1 cellular context compared by ENCODE assay signal in the genomic region with DNA sequence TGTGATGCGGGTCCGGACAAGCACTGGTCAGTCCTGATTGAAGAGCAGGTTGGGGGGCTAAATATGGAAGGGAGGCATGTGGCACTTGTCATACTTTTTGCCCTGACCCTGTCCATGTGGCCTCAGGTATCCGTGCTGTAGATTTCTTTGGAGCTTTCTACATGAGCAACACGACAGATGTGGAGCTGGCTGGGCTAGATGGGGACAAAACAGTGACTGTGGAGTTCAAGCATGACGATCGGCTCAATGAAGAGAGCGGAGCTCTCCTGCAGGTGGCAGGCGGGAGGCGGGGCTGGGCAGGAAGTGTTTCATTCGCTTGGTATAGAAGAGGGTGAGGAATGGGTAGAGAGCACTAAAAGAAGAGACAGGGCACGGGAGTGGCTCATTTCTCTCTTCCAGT.
TF ChIP-seq lines count a peak whose summit lies in the region.

No MANE protein-coding gene starts in this region.

TF ChIP-seq in HepG2, 621 proteins besides CTCF, POLR2A, EP300 and RAD21:
- TF ChIP-seq, protein P1, sequence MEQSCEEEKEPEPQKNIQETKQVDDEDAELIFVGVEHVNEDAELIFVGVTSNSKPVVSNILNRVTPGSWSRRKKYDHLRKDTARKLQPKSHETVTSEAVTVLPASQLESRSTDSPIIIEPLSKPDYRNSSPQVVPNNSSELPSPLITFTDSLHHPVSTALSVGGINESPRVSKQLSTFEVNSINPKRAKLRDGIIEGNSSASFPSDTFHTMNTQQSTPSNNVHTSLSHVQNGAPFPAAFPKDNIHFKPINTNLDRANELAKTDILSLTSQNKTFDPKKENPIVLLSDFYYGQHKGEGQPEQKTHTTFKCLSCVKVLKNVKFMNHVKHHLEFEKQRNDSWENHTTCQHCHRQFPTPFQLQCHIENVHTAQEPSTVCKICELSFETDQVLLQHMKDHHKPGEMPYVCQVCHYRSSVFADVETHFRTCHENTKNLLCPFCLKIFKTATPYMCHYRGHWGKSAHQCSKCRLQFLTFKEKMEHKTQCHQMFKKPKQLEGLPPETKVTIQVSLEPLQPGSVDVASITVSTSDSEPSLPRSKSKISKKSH (CRISPR knock-in tag; IDR thresholded peaks at IDR 0.05; ENCODE audit: borderline replicate concordance), result no peak
- TF ChIP-seq, protein P2, sequence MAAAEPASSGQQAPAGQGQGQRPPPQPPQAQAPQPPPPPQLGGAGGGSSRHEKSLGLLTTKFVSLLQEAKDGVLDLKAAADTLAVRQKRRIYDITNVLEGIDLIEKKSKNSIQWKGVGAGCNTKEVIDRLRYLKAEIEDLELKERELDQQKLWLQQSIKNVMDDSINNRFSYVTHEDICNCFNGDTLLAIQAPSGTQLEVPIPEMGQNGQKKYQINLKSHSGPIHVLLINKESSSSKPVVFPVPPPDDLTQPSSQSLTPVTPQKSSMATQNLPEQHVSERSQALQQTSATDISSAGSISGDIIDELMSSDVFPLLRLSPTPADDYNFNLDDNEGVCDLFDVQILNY (CRISPR knock-in tag; conservative IDR thresholded peaks at IDR 0.05), result no peak
- TF ChIP-seq ZNF225 (CRISPR knock-in tag; IDR thresholded peaks at IDR 0.05), result no peak
- TF ChIP-seq HIVEP1 (CRISPR knock-in tag; IDR thresholded peaks at IDR 0.05), result no peak
- no peak for TF ChIP-seq ZNF367 (CRISPR knock-in tag; IDR thresholded peaks at IDR 0.05; ENCODE audit: borderline replicate concordance)
- TF ChIP-seq, protein P3, sequence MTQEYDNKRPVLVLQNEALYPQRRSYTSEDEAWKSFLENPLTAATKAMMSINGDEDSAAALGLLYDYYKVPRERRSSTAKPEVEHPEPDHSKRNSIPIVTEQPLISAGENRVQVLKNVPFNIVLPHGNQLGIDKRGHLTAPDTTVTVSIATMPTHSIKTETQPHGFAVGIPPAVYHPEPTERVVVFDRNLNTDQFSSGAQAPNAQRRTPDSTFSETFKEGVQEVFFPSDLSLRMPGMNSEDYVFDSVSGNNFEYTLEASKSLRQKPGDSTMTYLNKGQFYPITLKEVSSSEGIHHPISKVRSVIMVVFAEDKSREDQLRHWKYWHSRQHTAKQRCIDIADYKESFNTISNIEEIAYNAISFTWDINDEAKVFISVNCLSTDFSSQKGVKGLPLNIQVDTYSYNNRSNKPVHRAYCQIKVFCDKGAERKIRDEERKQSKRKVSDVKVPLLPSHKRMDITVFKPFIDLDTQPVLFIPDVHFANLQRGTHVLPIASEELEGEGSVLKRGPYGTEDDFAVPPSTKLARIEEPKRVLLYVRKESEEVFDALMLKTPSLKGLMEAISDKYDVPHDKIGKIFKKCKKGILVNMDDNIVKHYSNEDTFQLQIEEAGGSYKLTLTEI (CRISPR knock-in tag; conservative IDR thresholded peaks at IDR 0.05), result no peak
- TF ChIP-seq NKX3-1 (CRISPR knock-in tag; IDR thresholded peaks at IDR 0.05), result no peak
- no peak for TF ChIP-seq ZNF670 (CRISPR knock-in tag; IDR thresholded peaks at IDR 0.05; ENCODE audit: borderline replicate concordance)
- TF ChIP-seq KLF12 (CRISPR knock-in tag; IDR thresholded peaks at IDR 0.05; ENCODE audit: borderline replicate concordance), result no peak
- TF ChIP-seq NFIB (CRISPR knock-in tag; IDR thresholded peaks at IDR 0.05; ENCODE audit: borderline replicate concordance), result no peak
- no peak for TF ChIP-seq FOXA3 (CRISPR knock-in tag; IDR thresholded peaks at IDR 0.05)
TF ChIP-seq in HepG2: peak in this region for 0.
